8 cellular contexts compared by ENCODE assay signal in genomic region chr19:45091031-45091918, GRCh38. TPM values are rescaled to one million over a fixed set of nuclear protein-coding genes. Genes with fewer than 3 reads are reported as not detected.
DNase-seq lines count a peak whose midpoint lies in the region; FAIRE-seq and TF ChIP-seq lines count a peak whose summit lies in the region.

No MANE protein-coding gene starts in this region.

- POLR2A ChIA-PET in HEK293T (lab: Yijun Ruan, JAX) = interaction anchor here (0.8 to 4.4 kb wide), 13 partner anchors 10 to 201 kb away, joined by 3 to 44 read pairs (median 6); partner anchors contain the start of genes CLASRP, GEMIN7 and ZNF296

- H3K4me1 ChIP-seq in astrocyte (ENCODE audit: insufficient read depth, low read length) = peaks cover 15% of the 10 kb centered on the region
- peaks cover 0 to 41% of the 10 kb centered on the region in 2 donors for H3K4me1 ChIP-seq in right atrium auricular region
- peaks cover 15% of the 10 kb centered on the region for H3K4me1 ChIP-seq in prostate gland (replicated peaks)

- H3K4me1 Mint-ChIP-seq in astrocyte (ENCODE audit: low read depth, unreplicated experiment) = peaks cover 24% of the 10 kb centered on the region

- peak; percentile 23 for TF ChIP-seq POLR2A in prostate gland (IDR thresholded peaks at IDR 0.05)

- TF ChIP-seq CTCF in astrocyte (IDR thresholded peaks at IDR 0.05; ENCODE audit: insufficient read depth, low read depth, low read length) = no peak
- no peak for TF ChIP-seq CTCF in right atrium auricular region (IDR thresholded peaks at IDR 0.05)
- peak in 2 of 4 experiments; percentile 5 to 16 for TF ChIP-seq CTCF in prostate gland (IDR thresholded peaks at IDR 0.05)

- H3K27ac ChIP-seq in astrocyte (ENCODE audit: low read depth, low read length) (peak overlapping the region; percentile 94), right atrium auricular region (peak overlapping the region; percentile 85 to 88), prostate gland (peak overlapping the region; percentile 83 to 88)

- H3K27ac Mint-ChIP-seq in astrocyte (ENCODE audit: unreplicated experiment) = peak overlapping the region; percentile 95

- peak overlapping the region; percentile 69 for H2AFZ ChIP-seq in astrocyte (ENCODE audit: low read depth, low read length)

- H3K36me3 Mint-ChIP-seq in astrocyte (ENCODE audit: low read depth, unreplicated experiment) = peaks cover 10% of the 10 kb centered on the region

- DNase-seq in GM04503 (ENCODE audit: low read depth) = peak; percentile 89
- DNase-seq in HEK293T (ENCODE audit: extremely low spot score) = peak; percentile 94
- peak; percentile 99 for DNase-seq in NCI-H128 (lab: John Stamatoyannopoulos, UW; ENCODE audit: unreplicated experiment)
- DNase-seq in T-helper 2 cell = peak; percentile 88 to 98 (median 91)
- DNase-seq in astrocyte (ENCODE audit: low read depth) = peak; percentile 97
- peak; percentile 98 for DNase-seq in right atrium auricular region (ENCODE audit: low spot score)
- DNase-seq in prostate gland (ENCODE audit: low spot score) = peak; percentile 99
- DNase-seq in ureter (ENCODE audit: low spot score) = peak; percentile 99

- H3K36me3 ChIP-seq in astrocyte (ENCODE audit: insufficient read depth, low read length) (peaks cover 5% of the 10 kb centered on the region), right atrium auricular region (peaks cover 8% of the 10 kb centered on the region), prostate gland (no peaks in the 10 kb centered on the region)

- H3K4me3 Mint-ChIP-seq in astrocyte (ENCODE audit: unreplicated experiment) = peak overlapping the region; percentile 93

- no peaks in the 10 kb centered on the region for H3K9me3 Mint-ChIP-seq in astrocyte (ENCODE audit: unreplicated experiment)

- no peaks in the 10 kb centered on the region for H3K27me3 Mint-ChIP-seq in astrocyte (ENCODE audit: low read depth, unreplicated experiment)

- WGBS in prostate gland = 5% methylated on average over 64 of the region's 64 CpGs

- CTCF ChIA-PET in HEK293T (lab: Yijun Ruan, JAX) = interaction anchor here (0.6 to 1.5 kb wide), 6 partner anchors 20 to 517 kb away, joined by 3 to 5 read pairs (median 4); no protein-coding TSS in a partner anchor

- peaks cover 38% of the 10 kb centered on the region for H4K20me1 ChIP-seq in astrocyte (ENCODE audit: insufficient read depth, low read length)

- H3K9ac ChIP-seq in astrocyte (ENCODE audit: low read length) = peak overlapping the region; percentile 91

- H3K9me3 ChIP-seq in astrocyte (ENCODE audit: insufficient read depth, low read depth, low read length) (no peaks in the 10 kb centered on the region), right atrium auricular region (no peaks in the 10 kb centered on the region), prostate gland (no peaks in the 10 kb centered on the region)

- H3K4me2 ChIP-seq in astrocyte (ENCODE audit: low read length) = peak overlapping the region; percentile 100

- peaks cover 62% of the 10 kb centered on the region for H3K79me2 ChIP-seq in astrocyte (ENCODE audit: insufficient read depth, low read length)

- intact Hi-C loops in prostate gland (cut with DNase I) = loop anchor here (2.0 kb wide), 1 partner anchor 88 kb away; the partner anchor contains the start of genes BLOC1S3 and TRAPPC6A

- FAIRE-seq in astrocyte (lab: Jason Lieb, UNC) = peak; percentile 96

- H3K4me3 ChIP-seq in astrocyte (ENCODE audit: insufficient read depth, low read depth, low read length) (peak overlapping the region; percentile 88), right atrium auricular region (peak overlapping the region; percentile 69 to 97), prostate gland (peak overlapping the region; percentile 84 to 99)

- H3K27me3 ChIP-seq in astrocyte (ENCODE audit: insufficient read depth, low read length) (no peaks in the 10 kb centered on the region), right atrium auricular region (no peaks in the 10 kb centered on the region), prostate gland (replicated peaks; ENCODE audit: insufficient read depth) (no peaks in the 10 kb centered on the region)

TF ChIP-seq in HEK293T, 16 proteins besides CTCF, POLR2A, EP300 and RAD21:
- TF ChIP-seq FOXK2 (IDR thresholded peaks at IDR 0.05) (no peak), L3MBTL2 (conservative IDR thresholded peaks at IDR 0.05) (peak; percentile 82), FOXA1 (IDR thresholded peaks at IDR 0.05) (no peak)

RNA-seq across cellular contexts. Expression of gene PPP1R37, which starts 1.7 kb away (rescaled TPM):
- total RNA-seq in astrocyte (29.1 and 29.2 TPM in 2 replicates), right atrium auricular region (10 to 100 TPM; 21.7 to 22.9 TPM), prostate gland (10 to 100 TPM; 50.1 to 90.3 TPM), ureter (89.3 TPM)

RNA-seq across cellular contexts. Expression of gene GEMIN7, which starts 12.2 kb away (rescaled TPM):
- total RNA-seq in astrocyte (44.8 and 46.0 TPM in 2 replicates), right atrium auricular region (10 to 100 TPM; 11.3 to 20.0 TPM), prostate gland (10 to 100 TPM; 13.9 to 41.0 TPM), ureter (19.9 TPM)

RNA-seq across cellular contexts. Expression of gene ZNF296, which starts 15.0 kb away (rescaled TPM):
- 3.0 and 3.1 TPM in 2 replicates for total RNA-seq in astrocyte
- under 1 TPM in 1 of 2 donors, not detected in 1; 0.43 TPM for total RNA-seq in right atrium auricular region
- 1 to 10 TPM in 1 of 2 donors, under 1 TPM in 1; 0.87 to 2.9 TPM for total RNA-seq in prostate gland
- total RNA-seq in ureter = 5.1 TPM

RNA-seq across cellular contexts. Expression of gene CLASRP, which starts 52.4 kb away (rescaled TPM):
- 45.5 and 45.9 TPM in 2 replicates for total RNA-seq in astrocyte
- 10 to 100 TPM; 29.6 to 31.3 TPM for total RNA-seq in right atrium auricular region
- total RNA-seq in prostate gland = 100 to 1,000 TPM in 1 of 2 donors, 10 to 100 TPM in 1; 97.8 to 162 TPM
- 128 TPM for total RNA-seq in ureter

Comparison
In these comparisons a context has a peak if more than half of its experiments do, and no peak if none do; other contexts are left out.
1. Peak in every context shown above with its lines: DNase-seq, H3K4me3 ChIP-seq and H3K27ac ChIP-seq.